In genomic region chr6:141726158-141726557, GRCh38 we compare ENCODE assay signal across 1 cellular context.
TF ChIP-seq lines count a peak whose summit lies in the region.

No MANE protein-coding gene starts in this region.

TF ChIP-seq in WTC11, 78 proteins besides CTCF, POLR2A, EP300 and RAD21 (continued from another document):
- TF ChIP-seq ARID4B (CRISPR knock-in tag; IDR thresholded peaks at IDR 0.05; ENCODE audit: borderline replicate concordance) (no peak), SMAD3 (CRISPR knock-in tag; IDR thresholded peaks at IDR 0.05; ENCODE audit: borderline replicate concordance) (no peak), ZNF219 (CRISPR knock-in tag; IDR thresholded peaks at IDR 0.05; ENCODE audit: borderline replicate concordance) (no peak), ERG (CRISPR knock-in tag; IDR thresholded peaks at IDR 0.05) (no peak), MXD4 (CRISPR knock-in tag; IDR thresholded peaks at IDR 0.05; ENCODE audit: borderline replicate concordance) (no peak), ZNF138 (CRISPR knock-in tag; conservative IDR thresholded peaks at IDR 0.05) (no peak), FOXP1 (CRISPR knock-in tag; IDR thresholded peaks at IDR 0.05; ENCODE audit: borderline replicate concordance) (no peak)
